8 cellular contexts compared by ENCODE assay signal in the genomic region with DNA sequence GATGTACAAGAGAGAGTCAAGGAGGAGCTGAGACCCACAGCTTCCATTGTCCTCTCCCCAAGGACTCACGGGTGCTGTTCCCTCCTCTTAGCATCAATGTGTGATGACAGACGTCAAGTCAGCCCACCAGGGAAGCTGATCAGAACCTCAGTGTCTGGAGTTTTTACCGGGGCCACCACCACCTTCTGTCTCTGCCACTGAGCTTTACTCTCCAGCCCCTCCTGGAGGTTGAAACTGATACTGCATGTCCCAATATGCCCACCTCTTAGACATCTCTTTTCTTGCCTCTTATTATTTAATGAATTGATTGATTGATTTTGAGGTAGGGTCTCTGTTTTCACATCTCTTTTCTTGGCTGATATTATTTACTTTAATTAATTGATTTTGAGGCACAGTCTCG. TPM values are rescaled to one million over a fixed set of nuclear protein-coding genes. Genes with fewer than 3 reads are reported as not detected.
A peak's percentile ranks its signal among the peaks of the same experiment; 100 is the strongest.
DNase-seq lines count a peak whose midpoint lies in the region; ATAC-seq and TF ChIP-seq lines count a peak whose summit lies in the region.

No MANE protein-coding gene starts in this region.

- no peaks in the 10 kb centered on the region for H3K79me1 ChIP-seq in neuronal stem cell (ENCODE audit: low read depth, low read length)

- TF ChIP-seq POLR2A in gastroesophageal sphincter (IDR thresholded peaks at IDR 0.05) (no peak), sigmoid colon (IDR thresholded peaks at IDR 0.05) (no peak)

- H3K9me3 ChIP-seq in Panc1 (ENCODE audit: control insufficient read depth, insufficient read depth, low read depth, low read length), result no peaks in the 10 kb centered on the region
- H3K9me3 ChIP-seq in gastroesophageal sphincter, result no peaks in the 10 kb centered on the region
- H3K9me3 ChIP-seq in sigmoid colon, result no peaks in the 10 kb centered on the region
- H3K9me3 ChIP-seq in neuronal stem cell (replicated peaks in 1 of 2; ENCODE audit: control insufficient read depth in 2 of 2, insufficient read depth in 1 of 2, low read depth in 1 of 2, low read length in 2 of 2), result no peaks in the 10 kb centered on the region

- H3K14ac ChIP-seq in neuronal stem cell (ENCODE audit: low read length), result no peak overlapping the region

- H3K23ac ChIP-seq in neuronal stem cell (ENCODE audit: low read depth, low read length, poor library complexity), result no peak overlapping the region

- no peak overlapping the region for H3K4me2 ChIP-seq in neuronal stem cell (ENCODE audit: insufficient read depth, low read length, poor library complexity, severe bottlenecking)

- no peak overlapping the region for H2BK120ac ChIP-seq in neuronal stem cell (ENCODE audit: low read depth, low read length)

- 23 to 44% methylated on average over 4 of the region's 4 CpGs for WGBS in gastroesophageal sphincter (ENCODE audit: low coverage in 1 of 2), 2 donors
- WGBS in sigmoid colon, 2 donors, result 20 to 50% methylated on average over 4 of the region's 4 CpGs
- WGBS in neuronal stem cell (ENCODE audit: extremely low coverage in 2 of 2, insufficient read length in 2 of 2, insufficient replicate concordance in 1 of 2), 2 donors, result no CpG with 5 or more reads among the region's 4 CpGs

- POLR2A ChIA-PET in Panc1 (lab: Charles Lee), result no interaction called here

- H2AFZ ChIP-seq in neuronal stem cell (ENCODE audit: low read length), result no peak overlapping the region

- H3K4me3 ChIP-seq in GM06990 (replicated peaks; ENCODE audit: low read depth, low read length), result no peak overlapping the region
- no peak overlapping the region for H3K4me3 ChIP-seq in Panc1 (ENCODE audit: low read depth in 2 of 2, low read length in 2 of 2)
- H3K4me3 ChIP-seq in gastroesophageal sphincter, result no peak overlapping the region
- no peak overlapping the region for H3K4me3 ChIP-seq in sigmoid colon
- no peak overlapping the region for H3K4me3 ChIP-seq in neuronal stem cell (ENCODE audit: low read length in 2 of 2)

- intact Hi-C loops in Panc1 (cut with micrococcal nuclease; ENCODE audit: unreplicated experiment), result loop anchor here (10.0 kb wide), 1 partner anchor 126 kb away; a partner anchor contains a TSS
- intact Hi-C loops in sigmoid colon (cut with DNase I), result no loop called here

- TF ChIP-seq EP300 in gastroesophageal sphincter (IDR thresholded peaks at IDR 0.05) (no peak), sigmoid colon (IDR thresholded peaks at IDR 0.05) (no peak)

- H3K27me3 ChIP-seq in GM06990 (replicated peaks; ENCODE audit: control insufficient read depth, insufficient read depth, low read length) (no peaks in the 10 kb centered on the region), Panc1 (ENCODE audit: control insufficient read depth, insufficient read depth, low read length) (no peaks in the 10 kb centered on the region), gastroesophageal sphincter (peaks cover 4% of the 10 kb centered on the region), sigmoid colon (peaks cover 0 to 8% (median 0%) of the 10 kb centered on the region in 3 donors), neuronal stem cell (ENCODE audit: control insufficient read depth in 3 of 3, insufficient read depth in 3 of 3, low read depth in 1 of 3, low read length in 3 of 3) (no peaks in the 10 kb centered on the region)

- no TSS peak for BruUV-seq in Panc1 (replicated peaks; lab: Mats Ljungman, UMichigan)

- H3K9ac ChIP-seq in neuronal stem cell (ENCODE audit: low read depth, low read length, poor library complexity), result no peak overlapping the region

- H3K18ac ChIP-seq in neuronal stem cell (ENCODE audit: low read length), result no peak overlapping the region

- ATAC-seq in HG03520 (IDR thresholded peaks at IDR 0.05; ENCODE audit: unreplicated experiment), result peak; percentile 40
- ATAC-seq in Panc1, result peak; percentile 60
- ATAC-seq in gastroesophageal sphincter, result no peak
- ATAC-seq in HG02870 (IDR thresholded peaks at IDR 0.05; ENCODE audit: unreplicated experiment), result no peak

- no peak overlapping the region for H3K4ac ChIP-seq in neuronal stem cell (ENCODE audit: low read length)

- CTCF ChIA-PET in Panc1 (lab: Charles Lee), result no interaction called here

- no peak overlapping the region for H4K8ac ChIP-seq in neuronal stem cell (ENCODE audit: low read depth, low read length)

- DNase-seq in GM06990 (ENCODE audit: extremely low read depth, insufficient read length), result no peak
- DNase-seq in Panc1 (ENCODE audit: low read depth, low spot score), result peak; percentile 35
- DNase-seq in activated T-cell treated with anti-CD3 and anti-CD28 coated beads, Interleukin-2, amount 50 U/mL, for 48 hours, result peak; percentile 85 to 88
- no peak for DNase-seq in sigmoid colon
- DNase-seq in neuronal stem cell (ENCODE audit: low spot score), result no peak

- no peak overlapping the region for H2BK5ac ChIP-seq in neuronal stem cell (ENCODE audit: low read length)

- no peak overlapping the region for H2BK15ac ChIP-seq in neuronal stem cell (ENCODE audit: low read length)

- no peak overlapping the region for H2BK12ac ChIP-seq in neuronal stem cell (ENCODE audit: low read length)

- H3K27ac ChIP-seq in Panc1 (ENCODE audit: low read length) (no peak overlapping the region), gastroesophageal sphincter (no peak overlapping the region), sigmoid colon (no peak overlapping the region), neuronal stem cell (replicated peaks; ENCODE audit: low read length) (no peak overlapping the region)

- no peak overlapping the region for H2AK5ac ChIP-seq in neuronal stem cell (ENCODE audit: low read depth, low read length)

- H4K91ac ChIP-seq in neuronal stem cell (ENCODE audit: low read depth, low read length, poor library complexity), result no peak overlapping the region

- peak; percentile 78 for TF ChIP-seq CTCF in GM06990 (IDR thresholded peaks at IDR 0.05; ENCODE audit: insufficient read depth, low read length, poor library complexity, severe bottlenecking)
- peak; percentile 74 for TF ChIP-seq CTCF in Panc1 (IDR thresholded peaks at IDR 0.05)
- peak; percentile 59 to 80 (median 68) for TF ChIP-seq CTCF in gastroesophageal sphincter (IDR thresholded peaks at IDR 0.05)
- TF ChIP-seq CTCF in sigmoid colon (IDR thresholded peaks at IDR 0.05), result peak; percentile 31 to 71 (median 64)

- H3K4me1 ChIP-seq in Panc1 (ENCODE audit: control insufficient read depth, insufficient read depth, low read length), result no peaks in the 10 kb centered on the region
- no peaks in the 10 kb centered on the region for H3K4me1 ChIP-seq in gastroesophageal sphincter
- no peaks in the 10 kb centered on the region for H3K4me1 ChIP-seq in sigmoid colon
- H3K4me1 ChIP-seq in neuronal stem cell (ENCODE audit: control insufficient read depth in 2 of 2, insufficient read depth in 1 of 2, low read depth in 1 of 2, low read length in 2 of 2), result no peaks in the 10 kb centered on the region

- H3K36me3 ChIP-seq in GM06990 (ENCODE audit: control insufficient read depth, insufficient read depth, low read length) (no peaks in the 10 kb centered on the region), Panc1 (ENCODE audit: control insufficient read depth, insufficient read depth, low read length) (no peaks in the 10 kb centered on the region), gastroesophageal sphincter (no peaks in the 10 kb centered on the region), sigmoid colon (no peaks in the 10 kb centered on the region), neuronal stem cell (replicated peaks in 1 of 2; ENCODE audit: control insufficient read depth in 2 of 2, insufficient read depth in 2 of 2, low read length in 2 of 2) (no peaks in the 10 kb centered on the region)

- in situ Hi-C loops in Panc1 (cut with HindIII; ENCODE audit: low pct_unique_long_range_greater_than_20kb, low sequenced_read_pairs), result no loop called here

RNA-seq across cellular contexts. Expression of a gene that starts 10.3 kb away (rescaled TPM):
- total RNA-seq in Panc1 (2021; ENCODE audit: unreplicated experiment) (22.1 TPM), gastroesophageal sphincter (10 to 100 TPM; 18.1 to 40.8 (median 29.6) TPM), sigmoid colon (10 to 100 TPM; 22.1 to 45.1 (median 26.4) TPM)
- 22.9 TPM for polyA plus RNA-seq in Panc1 (2012; ENCODE audit: insufficient read length)
- polyA plus RNA-seq in sigmoid colon, result 10 to 100 TPM in 2 of 3 donors, 1 to 10 TPM in 1; 8.4 to 42.4 (median 15.3) TPM
- polyA plus RNA-seq in neuronal stem cell (2013, experiment 1 of 2), result 24.9 TPM
- 23.8 TPM for polyA plus RNA-seq in neuronal stem cell (2013, experiment 2 of 2)

RNA-seq across cellular contexts. Expression of a gene that starts 33.7 kb away (rescaled TPM):
- total RNA-seq in Panc1 (2021; ENCODE audit: unreplicated experiment), result not detected
- polyA plus RNA-seq in Panc1 (2012; ENCODE audit: insufficient read length), result not detected
- 1 to 10 TPM in 1 of 4 donors, not detected in 3; 1.4 TPM for total RNA-seq in gastroesophageal sphincter
- total RNA-seq in sigmoid colon, result not detected
- polyA plus RNA-seq in sigmoid colon, result under 1 TPM in 1 of 3 donors, not detected in 2; 0.22 TPM
- not detected for polyA plus RNA-seq in neuronal stem cell (2013, experiment 1 of 2)
- 0.06 TPM for polyA plus RNA-seq in neuronal stem cell (2013, experiment 2 of 2)

RNA-seq across cellular contexts. Expression of a gene that starts 44.1 kb away (rescaled TPM):
- total RNA-seq in Panc1 (2021; ENCODE audit: unreplicated experiment) (0.18 TPM), gastroesophageal sphincter (1 to 10 TPM in 3 of 4 donors, under 1 TPM in 1; 0.81 to 2.7 (median 1.8) TPM), sigmoid colon (1 to 10 TPM in 1 of 4 donors, under 1 TPM in 3; 0.28 to 1.8 (median 0.75) TPM)
- not detected for polyA plus RNA-seq in Panc1 (2012; ENCODE audit: insufficient read length)
- 10 to 100 TPM in 1 of 3 donors, under 1 TPM in 1, not detected in 1; 0.92 to 15.0 TPM for polyA plus RNA-seq in sigmoid colon
- 0.26 TPM for polyA plus RNA-seq in neuronal stem cell (2013, experiment 1 of 2)
- polyA plus RNA-seq in neuronal stem cell (2013, experiment 2 of 2), result 0.29 TPM

Comparison
In these comparisons a context has a peak if more than half of its experiments do, and no peak if none do; other contexts are left out.
1. DNase-seq: peak in Panc1 (single experiment) and activated T-cell treated with anti-CD3 and anti-CD28 coated beads, Interleukin-2, amount 50 U/mL, for 48 hours (2 of 2); none in GM06990 (single experiment), sigmoid colon (single experiment) and neuronal stem cell (single experiment).
2. ATAC-seq: peak in HG03520 (single experiment) and Panc1 (single experiment); none in gastroesophageal sphincter (single experiment) and HG02870 (single experiment).
3. Peak in every context shown above with its lines, with median percentiles within 50 percentile points of each other: CTCF ChIP-seq.